In genomic region chr2:219736196-219736595, GRCh38 we compare ENCODE assay signal across 8 cellular contexts.
DNase-seq lines count a peak whose midpoint lies in the region; ATAC-seq and TF ChIP-seq lines count a peak whose summit lies in the region.

No MANE protein-coding gene starts in this region.

- CTCF ChIA-PET in activated CD4-positive, alpha-beta T cell treated with anti-CD3 and anti-CD28 coated beads for 36 hours (lab: Charles Lee), result interaction anchor here (1.0 kb wide), 1 partner anchor 28 kb away, joined by 3 read pairs; no protein-coding TSS in a partner anchor

- POLR2A ChIA-PET in activated CD4-positive, alpha-beta T cell treated with anti-CD3 and anti-CD28 coated beads for 36 hours (lab: Charles Lee), result no interaction called here

- H3K9me3 Mint-ChIP-seq in activated T-helper 17 cell treated with anti-CD3 and anti-CD28 coated beads, Interleukin-2, amount 50 U/mL, for 72 hours, result no peaks in the 10 kb centered on the region
- H3K9me3 Mint-ChIP-seq in activated CD4-positive, alpha-beta T cell treated with anti-CD3 and anti-CD28 coated beads for 36 hours (ENCODE audit: low read depth), result no peaks in the 10 kb centered on the region

- no peak overlapping the region for H3K4me2 ChIP-seq in parathyroid adenoma (ENCODE audit: low read length)

- DNase-seq in ELR (ENCODE audit: low read depth) (peak; percentile 80), NCI-H1092 (lab: John Stamatoyannopoulos, UW) (peak; percentile 29), SK-N-DZ (ENCODE audit: low spot score) (peak; percentile 54), fibroblast of peridontal ligament (ENCODE audit: extremely low read depth) (peak; percentile 85), NCI-H187 (lab: John Stamatoyannopoulos, UW) (no peak)
- no peak for DNase-seq in activated CD4-positive, alpha-beta T cell treated with anti-CD3 and anti-CD28 coated beads for 36 hours

- no peak overlapping the region for H3K9ac ChIP-seq in parathyroid adenoma

- H3K27me3 Mint-ChIP-seq in activated T-helper 17 cell treated with anti-CD3 and anti-CD28 coated beads, Interleukin-2, amount 50 U/mL, for 72 hours, result peaks cover 28% of the 10 kb centered on the region
- H3K27me3 Mint-ChIP-seq in activated CD4-positive, alpha-beta T cell treated with anti-CD3 and anti-CD28 coated beads for 36 hours, result peaks cover 12% of the 10 kb centered on the region

- no peak overlapping the region for H3K27ac Mint-ChIP-seq in activated T-helper 17 cell treated with anti-CD3 and anti-CD28 coated beads, Interleukin-2, amount 50 U/mL, for 72 hours
- no peak overlapping the region for H3K27ac Mint-ChIP-seq in activated CD4-positive, alpha-beta T cell treated with anti-CD3 and anti-CD28 coated beads for 36 hours

- H3K9me3 ChIP-seq in parathyroid adenoma (ENCODE audit: control insufficient read depth, low read length), result no peaks in the 10 kb centered on the region

- H3K36me3 ChIP-seq in parathyroid adenoma (ENCODE audit: control insufficient read depth, insufficient read depth, low read length), result no peaks in the 10 kb centered on the region

- no peaks in the 10 kb centered on the region for H3K36me3 Mint-ChIP-seq in activated T-helper 17 cell treated with anti-CD3 and anti-CD28 coated beads, Interleukin-2, amount 50 U/mL, for 72 hours (ENCODE audit: low read depth)
- H3K36me3 Mint-ChIP-seq in activated CD4-positive, alpha-beta T cell treated with anti-CD3 and anti-CD28 coated beads for 36 hours (ENCODE audit: low read depth), result no peaks in the 10 kb centered on the region

- no peak for ATAC-seq in activated T-helper 17 cell treated with anti-CD3 and anti-CD28 coated beads, Interleukin-2, amount 50 U/mL, for 72 hours (replicated peaks)
- ATAC-seq in activated CD4-positive, alpha-beta T cell treated with anti-CD3 and anti-CD28 coated beads for 36 hours, result no peak

- H3K27me3 ChIP-seq in parathyroid adenoma (ENCODE audit: control insufficient read depth, insufficient read depth, low read length), result no peaks in the 10 kb centered on the region

- H3K4me3 Mint-ChIP-seq in activated T-helper 17 cell treated with anti-CD3 and anti-CD28 coated beads, Interleukin-2, amount 50 U/mL, for 72 hours, result no peak overlapping the region
- H3K4me3 Mint-ChIP-seq in activated CD4-positive, alpha-beta T cell treated with anti-CD3 and anti-CD28 coated beads for 36 hours, result no peak overlapping the region

- no peak overlapping the region for H2AFZ ChIP-seq in parathyroid adenoma

- H3K27ac ChIP-seq in parathyroid adenoma, result no peak overlapping the region

- no peaks in the 10 kb centered on the region for H3K4me1 ChIP-seq in parathyroid adenoma

- H3K79me2 ChIP-seq in parathyroid adenoma, result no peaks in the 10 kb centered on the region

- TF ChIP-seq CTCF in parathyroid adenoma (IDR thresholded peaks at IDR 0.05), result peak; percentile 37

- no peak overlapping the region for H3K4me3 ChIP-seq in parathyroid adenoma (ENCODE audit: low read depth, low read length)

- intact Hi-C loops in activated CD4-positive, alpha-beta T cell treated with anti-CD3 and anti-CD28 coated beads for 36 hours (cut with DNase I, micrococcal nuclease), result loop anchor here (1.0 to 5.0 kb wide), 3 partner anchors 261 to 1837 kb away; partner anchors contain the start of gene EPHA4 (in 2 of the 2)

- H3K4me1 Mint-ChIP-seq in activated T-helper 17 cell treated with anti-CD3 and anti-CD28 coated beads, Interleukin-2, amount 50 U/mL, for 72 hours, result no peaks in the 10 kb centered on the region
- H3K4me1 Mint-ChIP-seq in activated CD4-positive, alpha-beta T cell treated with anti-CD3 and anti-CD28 coated beads for 36 hours, result no peaks in the 10 kb centered on the region

Comparison
In these comparisons a context has a peak if more than half of its experiments do, and no peak if none do; other contexts are left out.
1. DNase-seq: peak in ELR (single experiment), NCI-H1092 (single experiment), SK-N-DZ (single experiment) and fibroblast of peridontal ligament (single experiment); none in NCI-H187 (0 of 2) and activated CD4-positive, alpha-beta T cell treated with anti-CD3 and anti-CD28 coated beads for 36 hours (single experiment).